Comparison of ENCODE assay signal across 19 cellular contexts in the genomic region with DNA sequence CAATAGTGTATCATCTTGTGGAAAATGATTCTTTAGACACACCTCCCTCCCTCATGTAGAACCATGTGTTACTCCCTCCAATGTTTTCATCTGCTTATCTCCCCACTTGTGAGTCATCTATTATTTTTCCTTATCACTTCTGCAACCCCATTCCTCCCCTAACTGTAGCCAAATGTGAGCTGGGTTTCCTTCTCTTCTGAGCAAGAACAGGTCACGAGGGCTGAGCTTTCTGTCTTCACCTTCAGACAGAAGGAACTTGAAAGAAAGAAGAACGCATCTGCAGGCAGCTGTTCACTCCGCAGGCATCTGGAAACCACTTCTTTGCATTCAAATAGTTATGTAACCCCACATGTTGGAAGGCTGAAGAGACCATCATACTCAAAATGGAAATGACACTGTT. TPM values are rescaled to one million over a fixed set of nuclear protein-coding genes. Genes with fewer than 3 reads are reported as not detected.
DNase-seq lines count a peak whose midpoint lies in the region; ATAC-seq and TF ChIP-seq lines count a peak whose summit lies in the region.
"Had no signal": no experiment of that assay in that cellular context is flagged by ENCODE, and none has a peak within 500 bp of the region (broad histone marks: within the 10 kb centered on the region; RNA-seq: fewer than 3 reads in every experiment).

No MANE protein-coding gene starts in this region.

- peaks cover 7% of the 10 kb centered on the region for H3K9me3 Mint-ChIP-seq in activated naive CD8-positive, alpha-beta T cell treated with anti-CD3 and anti-CD28 coated beads for 36 hours
- peaks cover 5% of the 10 kb centered on the region for H3K9me3 Mint-ChIP-seq in activated naive CD8-positive, alpha-beta T cell treated with anti-CD3 and anti-CD28 coated beads, Interleukin-2, amount 50 U/mL, for 24 hours

- no peaks in the 10 kb centered on the region for H3K36me3 Mint-ChIP-seq in activated naive CD8-positive, alpha-beta T cell treated with anti-CD3 and anti-CD28 coated beads for 36 hours
- H3K36me3 Mint-ChIP-seq in activated naive CD8-positive, alpha-beta T cell treated with anti-CD3 and anti-CD28 coated beads, Interleukin-2, amount 50 U/mL, for 24 hours (ENCODE audit: low read depth) = no peaks in the 10 kb centered on the region

- H3K4me3 ChIP-seq in Loucy (ENCODE audit: low read length, poor library complexity, severe bottlenecking) (no peak overlapping the region), SJCRH30 (no peak overlapping the region)
- H3K4me3 ChIP-seq: body of pancreas, gastrocnemius medialis had no signal

- no peaks in the 10 kb centered on the region for H3K27me3 Mint-ChIP-seq in activated naive CD8-positive, alpha-beta T cell treated with anti-CD3 and anti-CD28 coated beads for 36 hours
- H3K27me3 Mint-ChIP-seq in activated naive CD8-positive, alpha-beta T cell treated with anti-CD3 and anti-CD28 coated beads, Interleukin-2, amount 50 U/mL, for 24 hours = no peaks in the 10 kb centered on the region

- no peak overlapping the region for H3K4me3 Mint-ChIP-seq in activated naive CD8-positive, alpha-beta T cell treated with anti-CD3 and anti-CD28 coated beads for 36 hours
- no peak overlapping the region for H3K4me3 Mint-ChIP-seq in activated naive CD8-positive, alpha-beta T cell treated with anti-CD3 and anti-CD28 coated beads, Interleukin-2, amount 50 U/mL, for 24 hours
- H3K4me3 Mint-ChIP-seq: activated T-helper 1 cell treated with anti-CD3 and anti-CD28 coated beads, Interleukin-12 subunit alpha, Interleukin-12 subunit beta, Interleukin-2, Interleukin-4 antibody, amounts not matched to agents 30 ng/mL and 10 ng/mL and 1 ng/mL, durations not matched to agents 14 hours and 24 hours and 36 hours; T-helper 1 cell treated with Interleukin-12 subunit alpha and Interleukin-12 subunit beta and Interleukin-4 antibody, amounts not matched to agents 30 μg/mL and 1 μg/mL, for 36 hours had no signal

- H3K4me1 ChIP-seq in Loucy (ENCODE audit: insufficient read depth, low read length, poor library complexity, severe bottlenecking) = no peaks in the 10 kb centered on the region
- no peaks in the 10 kb centered on the region for H3K4me1 ChIP-seq in SJCRH30
- H3K4me1 ChIP-seq: body of pancreas, Caco-2, gastrocnemius medialis had no signal

- H2AFZ ChIP-seq in Loucy (ENCODE audit: low read length) = 0 out of 2 replicates have a peak overlapping the region, but pooled peaks have one; percentile 19

- peak overlapping the region; percentile 52 for H3K27ac Mint-ChIP-seq in activated naive CD8-positive, alpha-beta T cell treated with anti-CD3 and anti-CD28 coated beads for 36 hours
- H3K27ac Mint-ChIP-seq in activated naive CD8-positive, alpha-beta T cell treated with anti-CD3 and anti-CD28 coated beads, Interleukin-2, amount 50 U/mL, for 24 hours = no peak overlapping the region
- H3K27ac Mint-ChIP-seq: activated T-helper 1 cell treated with anti-CD3 and anti-CD28 coated beads, Interleukin-12 subunit alpha, Interleukin-12 subunit beta, Interleukin-2, Interleukin-4 antibody, amounts not matched to agents 30 ng/mL and 10 ng/mL and 1 ng/mL, durations not matched to agents 14 hours and 24 hours and 36 hours; T-helper 1 cell treated with Interleukin-12 subunit alpha and Interleukin-12 subunit beta and Interleukin-4 antibody, amounts not matched to agents 30 μg/mL and 1 μg/mL, for 36 hours had no signal

- DNase-seq in activated naive CD8-positive, alpha-beta T cell treated with anti-CD3 and anti-CD28 coated beads for 36 hours = no peak
- DNase-seq in activated naive CD8-positive, alpha-beta T cell treated with anti-CD3 and anti-CD28 coated beads, Interleukin-2, amount 50 U/mL, for 24 hours = no peak
- DNase-seq in amniotic epithelial cell (ENCODE audit: low read depth) (peak; percentile 65), SJCRH30 (no peak), NCI-H446 treated with DMSO at 0.1 percent for 48 hours (lab: John Stamatoyannopoulos, UW) (no peak), NCI-H1048 (lab: John Stamatoyannopoulos, UW) (no peak)
- no peak for DNase-seq in activated naive CD4-positive, alpha-beta T cell (lab: John Stamatoyannopoulos, UW)
- DNase-seq: activated CD4-positive, alpha-beta T cell treated with anti-CD3 and anti-CD28 coated beads, Interleukin-2, amount 50 U/mL, for 1 hour; body of pancreas; Caco-2; gastrocnemius medialis; NCI-H2081 treated with DMSO at 0.1 percent for 48 hours; PC-3 had no signal

- H3K4me2 ChIP-seq in Loucy (ENCODE audit: low read depth, low read length, poor library complexity, severe bottlenecking) = no peak overlapping the region

- H3K79me2 ChIP-seq in Loucy (ENCODE audit: insufficient read depth, low read length) = no peaks in the 10 kb centered on the region

- no peaks in the 10 kb centered on the region for H3F3A ChIP-seq in Loucy (ENCODE audit: low read depth)

- no peak for ATAC-seq in activated naive CD8-positive, alpha-beta T cell treated with anti-CD3 and anti-CD28 coated beads, Interleukin-2, amount 50 U/mL, for 24 hours
- ATAC-seq: body of pancreas, gastrocnemius medialis, PC-3 had no signal

- no peak overlapping the region for H3K9ac ChIP-seq in Loucy (ENCODE audit: low read depth, low read length, poor library complexity, severe bottlenecking)

- H3K9me3 ChIP-seq in Loucy (ENCODE audit: insufficient read depth, low read depth, low read length) (no peaks in the 10 kb centered on the region), SJCRH30 (replicated peaks) (no peaks in the 10 kb centered on the region)
- H3K9me3 ChIP-seq: body of pancreas, Caco-2, gastrocnemius medialis had no signal

- peaks cover 5% of the 10 kb centered on the region for H3K4me1 Mint-ChIP-seq in activated naive CD8-positive, alpha-beta T cell treated with anti-CD3 and anti-CD28 coated beads for 36 hours
- H3K4me1 Mint-ChIP-seq in activated naive CD8-positive, alpha-beta T cell treated with anti-CD3 and anti-CD28 coated beads, Interleukin-2, amount 50 U/mL, for 24 hours = peaks cover 8% of the 10 kb centered on the region

- H3K36me3 ChIP-seq in Loucy (ENCODE audit: insufficient read depth, low read length) (no peaks in the 10 kb centered on the region), SJCRH30 (no peaks in the 10 kb centered on the region)
- H3K36me3 ChIP-seq: gastrocnemius medialis had no signal

- TF ChIP-seq CTCF in Loucy (conservative IDR thresholded peaks at IDR 0.05; ENCODE audit: low read length) = no peak

- no peaks in the 10 kb centered on the region for H4K20me1 ChIP-seq in Loucy (ENCODE audit: insufficient read depth, low read length, poor library complexity, severe bottlenecking)

- no peak overlapping the region for H3K27ac ChIP-seq in SJCRH30
- H3K27ac ChIP-seq: body of pancreas, gastrocnemius medialis had no signal

- H3K27me3 ChIP-seq in Loucy (ENCODE audit: insufficient read depth, low read length, poor library complexity, severe bottlenecking) (no peaks in the 10 kb centered on the region), SJCRH30 (no peaks in the 10 kb centered on the region)
- H3K27me3 ChIP-seq: body of pancreas, gastrocnemius medialis had no signal

- no peaks in the 10 kb centered on the region for H3K9me2 ChIP-seq in Loucy (replicated peaks; ENCODE audit: low read depth, low read length)

RNA-seq across cellular contexts. Expression of gene PPP1R2C, which starts 1.8 kb away (rescaled TPM):
- total RNA-seq in activated naive CD8-positive, alpha-beta T cell treated with anti-CD3 and anti-CD28 coated beads for 36 hours = not detected
- total RNA-seq in SJCRH30 (2014; rRNA removed; shearing (Covaris generic)) = not detected in 2 replicates
- total RNA-seq: A673; activated T-helper 1 cell treated with anti-CD3 and anti-CD28 coated beads, Interleukin-12 subunit alpha, Interleukin-12 subunit beta, Interleukin-2, Interleukin-4 antibody, amounts not matched to agents 30 ng/mL and 10 ng/mL and 1 ng/mL, durations not matched to agents 14 hours and 24 hours and 36 hours; body of pancreas; Caco-2; gastrocnemius medialis; LHCN-M2; osteoblast; PC-3 had no signal
